In the genomic region with DNA sequence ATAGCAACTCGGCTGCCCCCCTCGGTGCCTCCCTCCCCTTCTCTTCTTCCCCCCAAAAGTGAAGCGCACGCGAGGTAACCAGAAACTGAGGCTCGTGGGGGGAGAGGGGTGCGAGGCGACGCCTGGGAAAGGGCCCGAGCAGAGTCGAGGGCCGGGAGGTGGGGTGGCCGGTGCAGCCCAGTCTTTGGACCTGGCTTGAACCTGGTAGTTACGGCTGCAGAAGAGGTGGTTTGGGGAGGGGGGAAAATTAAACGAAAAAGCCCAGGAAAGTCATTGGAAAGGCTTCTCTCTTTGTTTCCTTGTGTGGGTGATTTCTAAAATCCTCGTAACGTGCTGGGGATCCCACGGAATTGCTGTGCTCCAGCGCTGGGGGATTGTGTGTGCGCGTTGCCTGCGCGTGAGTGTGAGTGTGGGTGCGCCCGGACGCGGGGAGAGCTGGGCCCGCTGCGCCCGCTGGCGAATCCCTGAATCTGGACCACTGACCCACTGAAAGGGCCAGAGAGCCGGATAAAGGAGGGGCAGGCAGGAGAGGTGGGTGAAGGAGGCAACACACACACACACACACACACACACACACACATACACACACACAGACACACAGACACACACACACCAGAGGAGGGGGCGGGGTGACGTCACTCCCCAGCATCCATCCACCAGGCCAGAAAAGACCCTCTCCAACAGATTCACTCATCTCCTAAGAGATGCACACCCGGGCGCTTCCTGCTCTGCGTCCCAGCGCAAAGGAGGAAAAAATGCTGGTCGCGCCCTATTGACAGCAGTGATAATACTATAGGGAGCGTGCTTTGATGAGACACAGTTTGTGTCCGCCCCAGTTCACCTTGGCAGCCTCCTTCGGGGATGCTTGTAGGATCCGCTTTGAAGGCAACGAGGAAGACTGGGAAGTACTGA, we compare ENCODE assay signal across 9 cellular contexts.
DNase-seq lines count a peak whose midpoint lies in the region; ATAC-seq and TF ChIP-seq lines count a peak whose summit lies in the region.
"Had no signal": no experiment of that assay in that cellular context is flagged by ENCODE, and none has a peak within 500 bp of the region (broad histone marks: within the 10 kb centered on the region; RNA-seq: fewer than 3 reads in every experiment).

No MANE protein-coding gene starts in this region.

- POLR2A ChIA-PET in activated CD4-positive, alpha-beta memory T cell treated with anti-CD3 and anti-CD28 coated beads, Interleukin-2, amount 10 ng/mL, durations not matched to agents 7 days and 5 days (lab: Charles Lee): no interaction called here

- peaks cover 0 to 19% (median 3%) of the 10 kb centered on the region in 12 donors for H3K4me1 ChIP-seq in heart left ventricle

- H3K27ac Mint-ChIP-seq in Calu3 (ENCODE audit: unreplicated experiment) (no peak overlapping the region), progenitor cell of endocrine pancreas (peak overlapping the region; percentile 92)
- H3K27ac Mint-ChIP-seq in activated CD4-positive, alpha-beta memory T cell treated with anti-CD3 and anti-CD28 coated beads, Interleukin-2, amount 10 ng/mL, durations not matched to agents 7 days and 5 days: no peak overlapping the region

- H3K36me3 ChIP-seq in heart left ventricle: no peaks in the 10 kb centered on the region

- no peaks in the 10 kb centered on the region for H3K4me1 Mint-ChIP-seq in Calu3 (ENCODE audit: low read depth, unreplicated experiment)
- H3K4me1 Mint-ChIP-seq in activated CD4-positive, alpha-beta memory T cell treated with anti-CD3 and anti-CD28 coated beads, Interleukin-2, amount 10 ng/mL, durations not matched to agents 7 days and 5 days: peaks cover 7% of the 10 kb centered on the region
- H3K4me1 Mint-ChIP-seq in progenitor cell of endocrine pancreas (ENCODE audit: low read depth): peaks cover 25% of the 10 kb centered on the region

- TF ChIP-seq CTCF in Calu3 (IDR thresholded peaks at IDR 0.05; ENCODE audit: unreplicated experiment) (no peak), heart left ventricle (IDR thresholded peaks at IDR 0.05) (no peak), progenitor cell of endocrine pancreas (IDR thresholded peaks at IDR 0.05; ENCODE audit: unreplicated experiment) (no peak)

- WGBS in heart left ventricle, 4 donors: 13 to 18% (median 15%) methylated on average over 41 to 45 of the region's 45 CpGs

- CTCF ChIA-PET in Calu3 (lab: Charles Lee): no interaction called here
- CTCF ChIA-PET in activated CD4-positive, alpha-beta memory T cell treated with anti-CD3 and anti-CD28 coated beads, Interleukin-2, amount 10 ng/mL, durations not matched to agents 7 days and 5 days (lab: Charles Lee): no interaction called here

- peaks cover 0 to 40% (median 0%) of the 10 kb centered on the region in 9 donors for H3K27me3 ChIP-seq in heart left ventricle

- ATAC-seq in heart left ventricle (peak; percentile 20 to 38 (median 24)), HG02623 (IDR thresholded peaks at IDR 0.05; ENCODE audit: unreplicated experiment) (no peak), HG03520 (IDR thresholded peaks at IDR 0.05; ENCODE audit: unreplicated experiment) (no peak), GM21381 (IDR thresholded peaks at IDR 0.05; ENCODE audit: unreplicated experiment) (no peak)
- ATAC-seq: HCT116 had no signal

- H3K4me3 Mint-ChIP-seq in Calu3 (ENCODE audit: low read depth, unreplicated experiment): peak overlapping the region; percentile 67
- H3K4me3 Mint-ChIP-seq in activated CD4-positive, alpha-beta memory T cell treated with anti-CD3 and anti-CD28 coated beads, Interleukin-2, amount 10 ng/mL, durations not matched to agents 7 days and 5 days: peak overlapping the region; percentile 28
- peak overlapping the region; percentile 82 for H3K4me3 Mint-ChIP-seq in progenitor cell of endocrine pancreas (ENCODE audit: low read depth)

- no peak for TF ChIP-seq POLR2A in heart left ventricle (IDR thresholded peaks at IDR 0.05)

- H3K9me3 Mint-ChIP-seq in Calu3 (ENCODE audit: low read depth, unreplicated experiment): no peaks in the 10 kb centered on the region
- no peaks in the 10 kb centered on the region for H3K9me3 Mint-ChIP-seq in activated CD4-positive, alpha-beta memory T cell treated with anti-CD3 and anti-CD28 coated beads, Interleukin-2, amount 10 ng/mL, durations not matched to agents 7 days and 5 days
- H3K9me3 Mint-ChIP-seq in progenitor cell of endocrine pancreas (ENCODE audit: low read depth): no peaks in the 10 kb centered on the region

- peak overlapping the region in 5 of 12 donors; percentile 24 to 54 (median 45) for H3K27ac ChIP-seq in heart left ventricle

- intact Hi-C loops in Calu3 (cut with micrococcal nuclease; ENCODE audit: unreplicated experiment) (no loop called here), heart left ventricle (cut with DNase I) (loop anchor here in 5 of 10 donors (5.0 to 10.0 kb wide), 3 partner anchors 144 to 374 kb away; no protein-coding TSS in a partner anchor)

- peak overlapping the region; percentile 59 to 89 (median 66) for H3K4me3 ChIP-seq in heart left ventricle

- no peaks in the 10 kb centered on the region for H3K9me3 ChIP-seq in heart left ventricle

- H3K36me3 Mint-ChIP-seq in Calu3 (ENCODE audit: insufficient read depth, unreplicated experiment): no peaks in the 10 kb centered on the region
- no peaks in the 10 kb centered on the region for H3K36me3 Mint-ChIP-seq in activated CD4-positive, alpha-beta memory T cell treated with anti-CD3 and anti-CD28 coated beads, Interleukin-2, amount 10 ng/mL, durations not matched to agents 7 days and 5 days (ENCODE audit: low read depth)
- H3K36me3 Mint-ChIP-seq in progenitor cell of endocrine pancreas (ENCODE audit: insufficient read depth): no peaks in the 10 kb centered on the region

- DNase-seq in Calu3: no peak
- DNase-seq in activated CD4-positive, alpha-beta memory T cell treated with anti-CD3 and anti-CD28 coated beads, Interleukin-2, amount 10 ng/mL, durations not matched to agents 7 days and 5 days: no peak
- peak in 1 of 5 donors; percentile 29 for DNase-seq in heart left ventricle
- no peak for DNase-seq in progenitor cell of endocrine pancreas (ENCODE audit: low spot score, unreplicated experiment)
- no peak for DNase-seq in GM19238 (ENCODE audit: insufficient read length, low spot score)

- H3K27me3 Mint-ChIP-seq in Calu3 (ENCODE audit: unreplicated experiment): peaks cover 37% of the 10 kb centered on the region
- peaks cover 52% of the 10 kb centered on the region for H3K27me3 Mint-ChIP-seq in activated CD4-positive, alpha-beta memory T cell treated with anti-CD3 and anti-CD28 coated beads, Interleukin-2, amount 10 ng/mL, durations not matched to agents 7 days and 5 days
- peaks cover 23% of the 10 kb centered on the region for H3K27me3 Mint-ChIP-seq in progenitor cell of endocrine pancreas

- no TSS peak for BruUV-seq in Calu3 (replicated peaks; lab: Mats Ljungman, UMichigan)

Comparison
In these comparisons a context has a peak if more than half of its experiments do, and no peak if none do; other contexts are left out.
1. H3K4me3 Mint-ChIP-seq: peak in every context shown above with its lines; median percentile 82 in progenitor cell of endocrine pancreas; 67 in Calu3; 28 in activated CD4-positive, alpha-beta memory T cell treated with anti-CD3 and anti-CD28 coated beads, Interleukin-2, amount 10 ng/mL, durations not matched to agents 7 days and 5 days.
2. ATAC-seq: peak in heart left ventricle (4 of 4); none in HG02623 (single experiment), HG03520 (single experiment) and GM21381 (single experiment).